ENCODE assay signal across 14 cellular contexts in genomic region chr3:107674371-107674770, GRCh38.
DNase-seq lines count a peak whose midpoint lies in the region; ATAC-seq lines count a peak whose summit lies in the region.
"Had no signal": no experiment of that assay in that cellular context is flagged by ENCODE, and none has a peak within 500 bp of the region (broad histone marks: within the 10 kb centered on the region; RNA-seq: fewer than 3 reads in every experiment).

No MANE protein-coding gene starts in this region.

- ATAC-seq in esophagus mucosa (peak; percentile 62), naive B cell (ENCODE audit: low read depth in 2 of 2) (no peak), GM21526 (IDR thresholded peaks at IDR 0.05; ENCODE audit: low FRiP score, unreplicated experiment) (no peak), GM18502 (IDR thresholded peaks at IDR 0.05; ENCODE audit: poor library complexity, unreplicated experiment) (no peak)

- H3K9me3 Mint-ChIP-seq in activated naive CD4-positive, alpha-beta T cell treated with anti-CD3 and anti-CD28 coated beads, Interleukin-2, amount 50 U/mL, for 24 hours = no peaks in the 10 kb centered on the region
- no peaks in the 10 kb centered on the region for H3K9me3 Mint-ChIP-seq in activated naive CD4-positive, alpha-beta T cell treated with anti-CD3 and anti-CD28 coated beads, Interleukin-2, amount 10 ng/mL, durations not matched to agents 7 days and 5 days
- no peaks in the 10 kb centered on the region for H3K9me3 Mint-ChIP-seq in naive B cell
- H3K9me3 Mint-ChIP-seq in activated naive CD4-positive, alpha-beta T cell treated with anti-CD3 and anti-CD28 coated beads for 36 hours = no peaks in the 10 kb centered on the region

- peaks cover 42% of the 10 kb centered on the region for H3K4me1 Mint-ChIP-seq in activated naive CD4-positive, alpha-beta T cell treated with anti-CD3 and anti-CD28 coated beads, Interleukin-2, amount 50 U/mL, for 24 hours
- no peaks in the 10 kb centered on the region for H3K4me1 Mint-ChIP-seq in activated naive CD4-positive, alpha-beta T cell treated with anti-CD3 and anti-CD28 coated beads, Interleukin-2, amount 10 ng/mL, durations not matched to agents 7 days and 5 days
- H3K4me1 Mint-ChIP-seq in naive B cell = peaks cover 18 to 33% (median 29%) of the 10 kb centered on the region in 3 donors
- H3K4me1 Mint-ChIP-seq in activated naive CD4-positive, alpha-beta T cell treated with anti-CD3 and anti-CD28 coated beads for 36 hours (ENCODE audit: low read depth) = peaks cover 18% of the 10 kb centered on the region

- DNase-seq in activated naive CD4-positive, alpha-beta T cell treated with anti-CD3 and anti-CD28 coated beads, Interleukin-2, amount 10 ng/mL, durations not matched to agents 7 days and 5 days = no peak
- DNase-seq in naive B cell (no peak), NCI-H2081 treated with DMSO at 0.1 percent for 48 hours (lab: John Stamatoyannopoulos, UW) (no peak)
- DNase-seq in activated naive CD4-positive, alpha-beta T cell treated with anti-CD3 and anti-CD28 coated beads for 36 hours = no peak
- DNase-seq: Calu3, NCI-H1092, NCI-H526, SJCRH30, small intestine, upper lobe of left lung had no signal

- no peaks in the 10 kb centered on the region for H3K36me3 Mint-ChIP-seq in activated naive CD4-positive, alpha-beta T cell treated with anti-CD3 and anti-CD28 coated beads, Interleukin-2, amount 50 U/mL, for 24 hours
- no peaks in the 10 kb centered on the region for H3K36me3 Mint-ChIP-seq in activated naive CD4-positive, alpha-beta T cell treated with anti-CD3 and anti-CD28 coated beads, Interleukin-2, amount 10 ng/mL, durations not matched to agents 7 days and 5 days
- no peaks in the 10 kb centered on the region for H3K36me3 Mint-ChIP-seq in naive B cell
- H3K36me3 Mint-ChIP-seq in activated naive CD4-positive, alpha-beta T cell treated with anti-CD3 and anti-CD28 coated beads for 36 hours (ENCODE audit: low read depth) = no peaks in the 10 kb centered on the region

- H3K27ac Mint-ChIP-seq in activated naive CD4-positive, alpha-beta T cell treated with anti-CD3 and anti-CD28 coated beads, Interleukin-2, amount 50 U/mL, for 24 hours = peak overlapping the region; percentile 31
- no peak overlapping the region for H3K27ac Mint-ChIP-seq in activated naive CD4-positive, alpha-beta T cell treated with anti-CD3 and anti-CD28 coated beads, Interleukin-2, amount 10 ng/mL, durations not matched to agents 7 days and 5 days
- peak overlapping the region; percentile 76 to 96 (median 88) for H3K27ac Mint-ChIP-seq in naive B cell
- H3K27ac Mint-ChIP-seq in activated naive CD4-positive, alpha-beta T cell treated with anti-CD3 and anti-CD28 coated beads for 36 hours = no peak overlapping the region

- H3K27me3 Mint-ChIP-seq in activated naive CD4-positive, alpha-beta T cell treated with anti-CD3 and anti-CD28 coated beads, Interleukin-2, amount 50 U/mL, for 24 hours = no peaks in the 10 kb centered on the region
- no peaks in the 10 kb centered on the region for H3K27me3 Mint-ChIP-seq in activated naive CD4-positive, alpha-beta T cell treated with anti-CD3 and anti-CD28 coated beads, Interleukin-2, amount 10 ng/mL, durations not matched to agents 7 days and 5 days
- H3K27me3 Mint-ChIP-seq in naive B cell = no peaks in the 10 kb centered on the region
- H3K27me3 Mint-ChIP-seq in activated naive CD4-positive, alpha-beta T cell treated with anti-CD3 and anti-CD28 coated beads for 36 hours (ENCODE audit: low read depth) = no peaks in the 10 kb centered on the region

- H3K4me3 Mint-ChIP-seq in activated naive CD4-positive, alpha-beta T cell treated with anti-CD3 and anti-CD28 coated beads, Interleukin-2, amount 50 U/mL, for 24 hours = no peak overlapping the region
- no peak overlapping the region for H3K4me3 Mint-ChIP-seq in activated naive CD4-positive, alpha-beta T cell treated with anti-CD3 and anti-CD28 coated beads, Interleukin-2, amount 10 ng/mL, durations not matched to agents 7 days and 5 days
- peak overlapping the region in 4 of 8 donors; percentile 63 to 91 (median 77) for H3K4me3 Mint-ChIP-seq in naive B cell
- no peak overlapping the region for H3K4me3 Mint-ChIP-seq in activated naive CD4-positive, alpha-beta T cell treated with anti-CD3 and anti-CD28 coated beads for 36 hours

- intact Hi-C loops in activated naive CD4-positive, alpha-beta T cell treated with anti-CD3 and anti-CD28 coated beads for 36 hours (cut with micrococcal nuclease) = no loop called here

- CTCF ChIA-PET in activated naive CD4-positive, alpha-beta T cell treated with anti-CD3 and anti-CD28 coated beads, Interleukin-2, amount 10 ng/mL, durations not matched to agents 7 days and 5 days (lab: Charles Lee) = interaction anchor here (0.5 to 4.4 kb wide), 5 partner anchors 9 to 254 kb away, joined by 3 to 45 read pairs (median 18); no protein-coding TSS in a partner anchor
- CTCF ChIA-PET in activated naive CD4-positive, alpha-beta T cell treated with anti-CD3 and anti-CD28 coated beads for 36 hours (lab: Charles Lee) = interaction anchor here (0.6 to 4.2 kb wide), 6 partner anchors 11 to 438 kb away, joined by 3 to 74 read pairs (median 6); no protein-coding TSS in a partner anchor

Comparison
In these comparisons a context has a peak if more than half of its experiments do, and no peak if none do; other contexts are left out.
1. H3K27ac Mint-ChIP-seq: peak in activated naive CD4-positive, alpha-beta T cell treated with anti-CD3 and anti-CD28 coated beads, Interleukin-2, amount 50 U/mL, for 24 hours (single experiment) and naive B cell (6 of 6); none in activated naive CD4-positive, alpha-beta T cell treated with anti-CD3 and anti-CD28 coated beads, Interleukin-2, amount 10 ng/mL, durations not matched to agents 7 days and 5 days (single experiment) and activated naive CD4-positive, alpha-beta T cell treated with anti-CD3 and anti-CD28 coated beads for 36 hours (single experiment).